In genomic region chr4:164358400-164358799, GRCh38 we compare ENCODE assay signal across 16 cellular contexts.
DNase-seq lines count a peak whose midpoint lies in the region; ATAC-seq and TF ChIP-seq lines count a peak whose summit lies in the region.
"Had no signal": no experiment of that assay in that cellular context is flagged by ENCODE, and none has a peak within 500 bp of the region (broad histone marks: within the 10 kb centered on the region; RNA-seq: fewer than 3 reads in every experiment).

No MANE protein-coding gene starts in this region.

- no peaks in the 10 kb centered on the region for H3K27me3 Mint-ChIP-seq in stimulated activated memory B cell treated with anti-CD40 and anti-IgM and Interleukin-4, amounts not matched to agents 10 μg/mL and 1 μg/mL and 100 μg/mL, for 72 hours
- H3K27me3 Mint-ChIP-seq: CD4-positive, alpha-beta memory T cell had no signal

- DNase-seq in MM.1S (peak; percentile 27), OCI-M1 (lab: John Stamatoyannopoulos, UW) (peak; percentile 70), brain microvascular endothelial cell (no peak), germinal center (ENCODE audit: low spot score) (no peak)
- DNase-seq: C1 segment of cervical spinal cord; Calu3; CD4-positive, alpha-beta memory T cell; COR-L47; DMS53; DMS79 treated with DMSO at 0.1 percent for 48 hours; GF-D8; GM23248; H7; HCEC 1CT had no signal

- H3K27ac ChIP-seq in MM.1S (ENCODE audit: low read length) (no peak overlapping the region), brain microvascular endothelial cell (no peak overlapping the region)
- H3K27ac ChIP-seq: GM23248 had no signal

- H3K9me3 Mint-ChIP-seq in stimulated activated memory B cell treated with anti-CD40 and anti-IgM and Interleukin-4, amounts not matched to agents 10 μg/mL and 1 μg/mL and 100 μg/mL, for 72 hours, result peaks cover 2% of the 10 kb centered on the region

- peak overlapping the region; percentile 58 for H3K4me2 ChIP-seq in MM.1S (ENCODE audit: low read depth, low read length)

- 0 out of 2 replicates have a peak, but pooled peaks cover 5% of the 10 kb centered on the region for H3F3A ChIP-seq in MM.1S (ENCODE audit: insufficient read depth, low read length)

- no peaks in the 10 kb centered on the region for H3K79me2 ChIP-seq in MM.1S (ENCODE audit: low read length)

- H3K27ac Mint-ChIP-seq in stimulated activated memory B cell treated with anti-CD40 and anti-IgM and Interleukin-4, amounts not matched to agents 10 μg/mL and 1 μg/mL and 100 μg/mL, for 72 hours, result no peak overlapping the region

- H3K4me1 ChIP-seq in MM.1S (ENCODE audit: low read length), result peaks cover 8% of the 10 kb centered on the region; the same call in 1 of the 2 replicates

- H3K9me3 ChIP-seq in MM.1S (replicated peaks; ENCODE audit: insufficient read depth, low read length), result no peaks in the 10 kb centered on the region

- H3K36me3 ChIP-seq in MM.1S (replicated peaks; ENCODE audit: insufficient read depth, low read length), result no peaks in the 10 kb centered on the region
- no peaks in the 10 kb centered on the region for H3K36me3 ChIP-seq in brain microvascular endothelial cell (replicated peaks)

- no peaks in the 10 kb centered on the region for H3K9me2 ChIP-seq in MM.1S (replicated peaks; ENCODE audit: insufficient read depth, low read length)

- in situ Hi-C loops in brain microvascular endothelial cell (cut with HindIII; ENCODE audit: low pct_ligation_motif_present, low sequenced_read_pairs), result no loop called here

- H4K20me1 ChIP-seq in MM.1S (ENCODE audit: insufficient read depth, low read length), result no peaks in the 10 kb centered on the region

- H3K9ac ChIP-seq in MM.1S (ENCODE audit: low read length), result no peak overlapping the region
- H3K9ac ChIP-seq: GM23248 had no signal

- no peak overlapping the region for H3K4me3 Mint-ChIP-seq in stimulated activated memory B cell treated with anti-CD40 and anti-IgM and Interleukin-4, amounts not matched to agents 10 μg/mL and 1 μg/mL and 100 μg/mL, for 72 hours

- H3K27me3 ChIP-seq in MM.1S (replicated peaks; ENCODE audit: insufficient read depth, low read length), result no peaks in the 10 kb centered on the region
- no peaks in the 10 kb centered on the region for H3K27me3 ChIP-seq in brain microvascular endothelial cell (replicated peaks)

- H2AFZ ChIP-seq in MM.1S (ENCODE audit: low read length), result peak overlapping the region; percentile 55
- H2AFZ ChIP-seq: GM23248 had no signal

- no peaks in the 10 kb centered on the region for H3K36me3 Mint-ChIP-seq in stimulated activated memory B cell treated with anti-CD40 and anti-IgM and Interleukin-4, amounts not matched to agents 10 μg/mL and 1 μg/mL and 100 μg/mL, for 72 hours
- H3K36me3 Mint-ChIP-seq: CD4-positive, alpha-beta memory T cell had no signal

- peak; percentile 72 for ATAC-seq in GM18867 (IDR thresholded peaks at IDR 0.05; ENCODE audit: unreplicated experiment)
- no peak for ATAC-seq in stimulated activated memory B cell treated with anti-CD40 and anti-IgM and Interleukin-4, amounts not matched to agents 10 μg/mL and 1 μg/mL and 100 μg/mL, for 72 hours

- no peak for TF ChIP-seq CTCF in MM.1S (IDR thresholded peaks at IDR 0.05; ENCODE audit: low read length)
- TF ChIP-seq CTCF in brain microvascular endothelial cell (IDR thresholded peaks at IDR 0.05; ENCODE audit: low read depth, low read length, missing control alignments), result no peak

- no peaks in the 10 kb centered on the region for H3K4me1 Mint-ChIP-seq in stimulated activated memory B cell treated with anti-CD40 and anti-IgM and Interleukin-4, amounts not matched to agents 10 μg/mL and 1 μg/mL and 100 μg/mL, for 72 hours

- H3K4me3 ChIP-seq in MM.1S (ENCODE audit: low read length) (peak overlapping the region; percentile 20), brain microvascular endothelial cell (ENCODE audit: low read depth, low read length) (no peak overlapping the region)
- H3K4me3 ChIP-seq: GM23248 had no signal

Comparison
In these comparisons a context has a peak if more than half of its experiments do, and no peak if none do; other contexts are left out.
1. DNase-seq: peak in MM.1S (single experiment) and OCI-M1 (single experiment); none in brain microvascular endothelial cell (single experiment) and germinal center (single experiment).